11 cellular contexts compared by ENCODE assay signal in the genomic region with DNA sequence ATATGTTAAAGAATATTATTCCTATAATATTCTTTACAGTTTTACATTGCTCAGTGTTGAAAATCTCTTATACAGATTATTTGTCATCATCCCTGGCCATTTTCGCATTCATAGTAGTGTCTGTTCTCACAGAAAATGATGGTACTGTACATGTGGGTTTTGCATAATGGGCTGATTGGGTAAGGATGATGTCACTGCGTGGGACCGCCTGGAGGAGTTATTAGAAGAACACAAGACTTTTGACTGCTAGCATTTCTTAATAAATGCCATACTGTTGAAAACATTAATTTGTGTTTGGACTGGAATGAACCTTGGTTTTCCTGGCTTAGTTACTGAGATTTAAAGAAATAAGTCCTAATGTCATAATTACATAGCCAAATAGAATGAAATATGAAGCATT. TPM values are rescaled to one million over a fixed set of nuclear protein-coding genes. Genes with fewer than 3 reads are reported as not detected.
DNase-seq lines count a peak whose midpoint lies in the region; ATAC-seq and TF ChIP-seq lines count a peak whose summit lies in the region.
"Had no signal": no experiment of that assay in that cellular context is flagged by ENCODE, and none has a peak within 500 bp of the region (broad histone marks: within the 10 kb centered on the region; RNA-seq: fewer than 3 reads in every experiment).

No MANE protein-coding gene starts in this region.

- H3K9me3 ChIP-seq in aorta (ENCODE audit: control insufficient read depth, low read length) = no peaks in the 10 kb centered on the region

- no peaks in the 10 kb centered on the region for H3K9me3 Mint-ChIP-seq in memory B cell
- H3K9me3 Mint-ChIP-seq: IgD-negative memory B cell, nephron had no signal

- intact Hi-C loops in Right ventricle myocardium inferior (cut with DNase I) = no loop called here
- intact Hi-C loops in cardiac septum (cut with DNase I) = no loop called here
- intact Hi-C loops in dorsolateral prefrontal cortex (cut with DNase I) = no loop called here
- intact Hi-C loops in aorta (cut with DNase I) = no loop called here

- TF ChIP-seq CTCF in dorsolateral prefrontal cortex (IDR thresholded peaks at IDR 0.05 in 54 of 56, conservative IDR thresholded peaks at IDR 0.05 in 2 of 56; ENCODE audit: low read depth in 1 of 56, partially characterized antibody in 56 of 56) = no peak

- 3 to 10% methylated on average over 3 of the region's 3 CpGs for WGBS in aorta, 2 donors

- H3K4me3 Mint-ChIP-seq in memory B cell = no peak overlapping the region
- H3K4me3 Mint-ChIP-seq: IgD-negative memory B cell, nephron had no signal

- no peaks in the 10 kb centered on the region for H3K36me3 ChIP-seq in aorta (ENCODE audit: control insufficient read depth in 1 of 2, insufficient read depth in 2 of 2, low read length in 1 of 2)

- peak; percentile 72 for ATAC-seq in Right ventricle myocardium inferior
- no peak for ATAC-seq in memory B cell (ENCODE audit: low read depth)
- ATAC-seq in aorta (ENCODE audit: low FRiP score) = peak; percentile 83

- peak; percentile 75 for DNase-seq in Right ventricle myocardium inferior (ENCODE audit: missing footprints)
- no peak for DNase-seq in cardiac septum (ENCODE audit: low spot score)
- DNase-seq in dorsolateral prefrontal cortex = peak in 1 of 10 donors; percentile 33
- DNase-seq in memory B cell (ENCODE audit: low spot score in 2 of 2) = no peak
- peak in 1 of 2 donors; percentile 62 for DNase-seq in aorta
- no peak for DNase-seq in NCI-H510A (lab: John Stamatoyannopoulos, UW)
- DNase-seq in SKM-1 treated with dmso at 0.1 percent for 144 hours (lab: John Stamatoyannopoulos, UW; ENCODE audit: unreplicated experiment) = no peak
- DNase-seq in NK-92 (lab: John Stamatoyannopoulos, UW; ENCODE audit: unreplicated experiment) = no peak
- DNase-seq: NCI-H510A treated with DMSO at 0.1 percent for 48 hours had no signal

- H3K4me1 ChIP-seq in aorta (ENCODE audit: control insufficient read depth in 1 of 2, insufficient read depth in 2 of 2, low read length in 2 of 2) = peaks cover 5 to 6% of the 10 kb centered on the region in 2 donors

- H3K27me3 ChIP-seq in dorsolateral prefrontal cortex (no peaks in the 10 kb centered on the region), aorta (ENCODE audit: control insufficient read depth in 1 of 2, insufficient read depth in 2 of 2, low read length in 1 of 2) (no peaks in the 10 kb centered on the region)

- H3K4me1 Mint-ChIP-seq in memory B cell = peaks cover 28% of the 10 kb centered on the region

- peaks cover 4% of the 10 kb centered on the region for H3K36me3 Mint-ChIP-seq in memory B cell

- H3K27ac Mint-ChIP-seq in memory B cell = peak overlapping the region; percentile 60
- H3K27ac Mint-ChIP-seq: nephron had no signal

- no peaks in the 10 kb centered on the region for H3K27me3 Mint-ChIP-seq in memory B cell
- H3K27me3 Mint-ChIP-seq: IgD-negative memory B cell had no signal

- H3K27ac ChIP-seq in dorsolateral prefrontal cortex = peak overlapping the region in 49 of 59 donors; percentile 1 to 87 (median 64)
- no peak overlapping the region for H3K27ac ChIP-seq in aorta (ENCODE audit: low read depth in 1 of 2, low read length in 2 of 2)

- peak overlapping the region in 15 of 59 donors; percentile 0 to 37 (median 15) for H3K4me3 ChIP-seq in dorsolateral prefrontal cortex
- no peak overlapping the region for H3K4me3 ChIP-seq in aorta (ENCODE audit: low read length in 2 of 2)

RNA-seq across cellular contexts. Expression of a gene that starts 20.3 kb away (rescaled TPM):
- total RNA-seq in Right ventricle myocardium inferior (17.9 TPM), cardiac septum (27.6 TPM), dorsolateral prefrontal cortex (10 to 100 TPM; 42.2 to 98.1 (median 64.6) TPM), aorta (100 to 1,000 TPM in 1 of 2 donors, 10 to 100 TPM in 1; 76.1 to 104 TPM)
- 10 to 100 TPM; 15.4 to 18.2 TPM for polyA plus RNA-seq in aorta

Comparison
In these comparisons a context has a peak if more than half of its experiments do, and no peak if none do; other contexts are left out.
1. H3K27ac ChIP-seq: peak in dorsolateral prefrontal cortex (49 of 59); none in aorta (0 of 2).